ENCODE assay signal across 9 cellular contexts in the genomic region with DNA sequence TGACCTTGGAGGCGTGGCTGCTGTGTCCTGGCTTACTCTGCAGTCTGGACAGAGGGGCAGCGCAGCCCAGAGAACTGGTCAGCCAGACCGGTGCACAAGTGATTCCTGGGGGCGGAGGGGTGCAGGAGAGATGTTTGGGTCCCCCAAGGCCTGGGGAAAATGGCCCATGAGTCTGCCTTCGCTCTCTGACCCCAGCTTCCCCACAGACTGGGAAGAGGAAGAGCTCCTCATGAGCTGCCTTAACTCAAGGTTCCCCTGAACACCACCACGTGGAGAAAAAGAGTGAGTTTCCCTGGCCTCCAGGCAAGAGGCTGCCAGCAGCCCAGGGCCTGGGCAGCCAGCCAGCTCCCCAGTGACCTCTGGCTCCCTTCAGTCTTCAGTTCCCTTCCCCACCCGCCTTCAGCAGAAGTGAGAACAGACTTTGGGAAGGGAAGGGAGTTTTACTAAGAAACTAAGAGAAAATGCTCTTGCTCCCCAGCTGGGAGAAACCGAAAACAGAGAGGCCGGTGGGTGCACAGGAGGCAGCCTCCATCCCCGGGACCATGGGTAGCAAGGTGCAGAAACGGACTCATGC. TPM values are rescaled to one million over a fixed set of nuclear protein-coding genes. Genes with fewer than 3 reads are reported as not detected.
A peak's percentile ranks its signal among the peaks of the same experiment; 100 is the strongest.
DNase-seq lines count a peak whose midpoint lies in the region; ATAC-seq, FAIRE-seq and TF ChIP-seq lines count a peak whose summit lies in the region.
"Had no signal": no experiment of that assay in that cellular context is flagged by ENCODE, and none has a peak within 500 bp of the region (broad histone marks: within the 10 kb centered on the region; RNA-seq: fewer than 3 reads in every experiment).

No MANE protein-coding gene starts in this region.

- TF ChIP-seq CTCF in astrocyte (IDR thresholded peaks at IDR 0.05; ENCODE audit: insufficient read depth, low read depth, low read length) = no peak

- H3K9me3 Mint-ChIP-seq in astrocyte (ENCODE audit: unreplicated experiment) = no peaks in the 10 kb centered on the region

- H3K36me3 ChIP-seq in astrocyte (ENCODE audit: insufficient read depth, low read length) = no peaks in the 10 kb centered on the region

- peaks cover 3% of the 10 kb centered on the region for H3K27me3 Mint-ChIP-seq in astrocyte (ENCODE audit: low read depth, unreplicated experiment)

- no peak overlapping the region for H2AFZ ChIP-seq in astrocyte (ENCODE audit: low read depth, low read length)

- H3K4me1 ChIP-seq in astrocyte (ENCODE audit: insufficient read depth, low read length) = peaks cover 10% of the 10 kb centered on the region

- no peaks in the 10 kb centered on the region for H3K9me3 ChIP-seq in astrocyte (ENCODE audit: insufficient read depth, low read depth, low read length)

- peaks cover 15% of the 10 kb centered on the region for H3K4me1 Mint-ChIP-seq in astrocyte (ENCODE audit: low read depth, unreplicated experiment)

- FAIRE-seq in astrocyte (lab: Jason Lieb, UNC) = no peak

- no peak overlapping the region for H3K27ac ChIP-seq in astrocyte (ENCODE audit: low read depth, low read length)
- H3K27ac ChIP-seq in temporal lobe (ENCODE audit: low read depth, low read length) = peak overlapping the region; percentile 54

- H3K4me3 Mint-ChIP-seq in astrocyte (ENCODE audit: unreplicated experiment) = no peak overlapping the region

- H4K20me1 ChIP-seq in astrocyte (ENCODE audit: insufficient read depth, low read length) = no peaks in the 10 kb centered on the region

- no peaks in the 10 kb centered on the region for H3K27me3 ChIP-seq in astrocyte (ENCODE audit: insufficient read depth, low read length)

- H3K79me2 ChIP-seq in astrocyte (ENCODE audit: insufficient read depth, low read length) = no peaks in the 10 kb centered on the region

- H3K9ac ChIP-seq in astrocyte (ENCODE audit: low read length) = no peak overlapping the region

- H3K36me3 Mint-ChIP-seq in astrocyte (ENCODE audit: low read depth, unreplicated experiment) = no peaks in the 10 kb centered on the region

- DNase-seq in CD1c-positive myeloid dendritic cell (ENCODE audit: extremely low spot score) = peak; percentile 97
- DNase-seq in KG1 (lab: John Stamatoyannopoulos, UW) = peak; percentile 44
- DNase-seq in astrocyte (ENCODE audit: low read depth) = peak; percentile 25
- peak; percentile 42 for DNase-seq in kidney glomerular epithelial cell (lab: John Stamatoyannopoulos, UW)
- DNase-seq in OCI-M2 (lab: John Stamatoyannopoulos, UW; ENCODE audit: unreplicated experiment) = no peak
- DNase-seq in NCI-H774 (lab: John Stamatoyannopoulos, UW) = no peak

- H3K4me3 ChIP-seq in astrocyte (ENCODE audit: insufficient read depth, low read depth, low read length) = no peak overlapping the region

- H3K27ac Mint-ChIP-seq in astrocyte (ENCODE audit: unreplicated experiment) = peak overlapping the region; percentile 34

- H3K4me2 ChIP-seq in astrocyte (ENCODE audit: low read length) = no peak overlapping the region

- ATAC-seq in HG03097 (IDR thresholded peaks at IDR 0.05; ENCODE audit: low FRiP score, unreplicated experiment) = no peak

RNA-seq across cellular contexts. Expression of gene C17orf99, which starts 2.0 kb away (rescaled TPM):
- total RNA-seq in astrocyte (not detected in 2 replicates), temporal lobe (not detected)
- total RNA-seq: kidney epithelial cell had no signal

RNA-seq across cellular contexts. Expression of gene TMC8, which starts 13.7 kb away (rescaled TPM):
- 0.27 and 0.38 TPM in 2 replicates for total RNA-seq in astrocyte
- total RNA-seq in temporal lobe = 0.49 TPM

RNA-seq across cellular contexts. Expression of gene TMC6, which starts 15.7 kb away (rescaled TPM):
- 54.8 and 61.7 TPM in 2 replicates for total RNA-seq in astrocyte
- total RNA-seq in temporal lobe = 2.0 TPM

RNA-seq across cellular contexts. Expression of gene SYNGR2, which starts 24.1 kb away (rescaled TPM):
- total RNA-seq in astrocyte (75.0 and 82.2 TPM in 2 replicates), temporal lobe (3.0 TPM)

RNA-seq across cellular contexts. Expression of gene TK1, which starts 42.6 kb away (rescaled TPM):
- 5.2 and 7.5 TPM in 2 replicates for total RNA-seq in astrocyte
- 1.7 TPM for total RNA-seq in temporal lobe

Comparison
In these comparisons a context has a peak if more than half of its experiments do, and no peak if none do; other contexts are left out.
1. DNase-seq: peak in CD1c-positive myeloid dendritic cell (single experiment), KG1 (single experiment), astrocyte (single experiment) and kidney glomerular epithelial cell (single experiment); none in OCI-M2 (single experiment) and NCI-H774 (single experiment).
2. RNA of gene TMC6, which starts 15.7 kb away (total RNA-seq): 54.8 to 61.7 TPM in astrocyte; 2.0 TPM in temporal lobe (single experiment); every median in the first group is over 10 times any median in the second.